In genomic region chr6:26613717-26614683, GRCh38 we compare ENCODE assay signal across 3 cellular contexts.
TF ChIP-seq lines count a peak whose summit lies in the region.

No MANE protein-coding gene starts in this region.

TF ChIP-seq in SK-N-SH, 30 proteins besides CTCF, POLR2A, EP300 and RAD21:
- TF ChIP-seq POLR2AphosphoS5 (IDR thresholded peaks at IDR 0.05; ENCODE audit: low read depth, low read length) (no peak), MXI1 (IDR thresholded peaks at IDR 0.05; ENCODE audit: low read depth, low read length) (no peak), EZH2phosphoT487 (IDR thresholded peaks at IDR 0.05; ENCODE audit: borderline replicate concordance, low read depth) (no peak), GATA2 (CRISPR knock-in tag; IDR thresholded peaks at IDR 0.05) (no peak)

TF ChIP-seq in SK-N-SH treated with all-trans-retinoic acid at 6 μM for 48 hours, 23 proteins besides CTCF, POLR2A, EP300 and RAD21:
- TF ChIP-seq CSRNP3 (CRISPR knock-in tag; IDR thresholded peaks at IDR 0.05), result no peak

TF ChIP-seq in K562, 482 proteins besides CTCF, POLR2A, EP300 and RAD21:
- peak; percentile 66 for TF ChIP-seq ZBTB33 (CRISPR knock-in tag; IDR thresholded peaks at IDR 0.05)
- no peak for TF ChIP-seq DEAF1 (CRISPR knock-in tag; IDR thresholded peaks at IDR 0.05)
